In the genomic region with DNA sequence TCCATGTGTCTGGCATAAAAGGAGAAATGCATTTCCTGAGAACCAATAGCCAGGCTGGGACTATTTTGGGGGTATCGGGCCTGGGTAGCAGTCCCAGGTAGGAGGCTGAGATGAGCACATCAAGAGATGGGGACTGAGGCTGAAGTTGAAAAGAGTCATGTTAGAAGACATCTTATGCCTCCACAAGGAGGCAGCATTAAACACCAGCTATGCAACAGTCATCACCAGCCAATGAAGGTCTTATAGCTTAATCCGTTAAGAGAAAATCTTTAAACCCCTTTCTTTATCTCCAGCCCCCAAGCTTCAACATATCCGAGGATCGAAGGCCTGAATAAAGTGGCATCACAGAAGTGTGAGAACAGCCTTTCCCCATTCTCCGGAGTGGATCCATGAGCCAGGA, we compare ENCODE assay signal across 18 cellular contexts.
A peak's percentile ranks its signal among the peaks of the same experiment; 100 is the strongest.
DNase-seq lines count a peak whose midpoint lies in the region; ATAC-seq and TF ChIP-seq lines count a peak whose summit lies in the region.
"Had no signal": no experiment of that assay in that cellular context is flagged by ENCODE, and none has a peak within 500 bp of the region (broad histone marks: within the 10 kb centered on the region; RNA-seq: fewer than 3 reads in every experiment).

No MANE protein-coding gene starts in this region.

- H3K4me2 ChIP-seq in hepatocyte = no peak overlapping the region
- H3K4me2 ChIP-seq: BLaER1 had no signal

- H3K36me3 ChIP-seq in BE2C (no peaks in the 10 kb centered on the region), WERI-Rb-1 (no peaks in the 10 kb centered on the region), hepatocyte (replicated peaks; ENCODE audit: insufficient read depth, low read depth) (no peaks in the 10 kb centered on the region)
- H3K36me3 ChIP-seq: BLaER1 had no signal

- no peaks in the 10 kb centered on the region for H3K27me3 ChIP-seq in BE2C
- H3K27me3 ChIP-seq in WERI-Rb-1 (ENCODE audit: insufficient read depth, low read depth, severe bottlenecking) = no peaks in the 10 kb centered on the region
- no peaks in the 10 kb centered on the region for H3K27me3 ChIP-seq in hepatocyte
- H3K27me3 ChIP-seq: BLaER1 had no signal

- H3K27ac ChIP-seq in WERI-Rb-1 (no peak overlapping the region), hepatocyte (no peak overlapping the region)
- H3K27ac ChIP-seq: BLaER1, HL-60 had no signal

- H3K4me3 ChIP-seq in BE2C (ENCODE audit: low read depth, low read length) (no peak overlapping the region), HFF-Myc (replicated peaks; ENCODE audit: low read depth, low read length) (no peak overlapping the region), WERI-Rb-1 (ENCODE audit: low read depth, low read length) (no peak overlapping the region), hepatocyte (no peak overlapping the region)
- H3K4me3 ChIP-seq: BLaER1 had no signal

- TF ChIP-seq CTCF in BE2C (IDR thresholded peaks at IDR 0.05; ENCODE audit: low read depth, low read length) (0 out of 2 replicates have a peak, but pooled peaks have one; percentile 19), HFF-Myc (IDR thresholded peaks at IDR 0.05; ENCODE audit: low read depth, low read length, missing control alignments) (peak; percentile 18), WERI-Rb-1 (IDR thresholded peaks at IDR 0.05; ENCODE audit: low read depth, low read length) (peak; percentile 69), hepatocyte (IDR thresholded peaks at IDR 0.05; ENCODE audit: poor library complexity) (peak; percentile 11)

- H3K4me1 ChIP-seq in BE2C = no peaks in the 10 kb centered on the region
- no peaks in the 10 kb centered on the region for H3K4me1 ChIP-seq in hepatocyte (ENCODE audit: insufficient read depth)
- H3K4me1 ChIP-seq: BLaER1 had no signal

- H3K9me3 ChIP-seq in BE2C (no peaks in the 10 kb centered on the region), WERI-Rb-1 (ENCODE audit: severe bottlenecking) (no peaks in the 10 kb centered on the region), hepatocyte (ENCODE audit: low read depth) (no peaks in the 10 kb centered on the region)
- H3K9me3 ChIP-seq: BLaER1 had no signal

- H3K79me2 ChIP-seq in hepatocyte = no peaks in the 10 kb centered on the region

- DNase-seq in BE2C (no peak), HFF-Myc (ENCODE audit: extremely low read depth, low read depth) (no peak), WERI-Rb-1 (peak; percentile 30), hepatocyte (ENCODE audit: low spot score) (peak; percentile 9), NOMO-1 (lab: John Stamatoyannopoulos, UW; ENCODE audit: unreplicated experiment in 2 of 2) (no peak)
- DNase-seq in stimulated activated naive CD4-positive, alpha-beta T cell treated with Interleukin-2 at 50 U/mL for 16 hours (lab: John Stamatoyannopoulos, UW) = no peak
- DNase-seq: effector memory CD8-positive, alpha-beta T cell; KBM-7; kidney glomerular epithelial cell; NCI-H1694 treated with DMSO at 0.1 percent for 48 hours; NCI-H510A; occipital lobe; stimulated activated CD4-positive, alpha-beta T cell treated with anti-CD3 and anti-CD28 coated beads, Interleukin-4, amount 100 ng/mL, for 4 hours; T-helper 2 cell had no signal

- H4K20me1 ChIP-seq in hepatocyte (ENCODE audit: insufficient read depth, poor library complexity, severe bottlenecking) = no peaks in the 10 kb centered on the region
- H4K20me1 ChIP-seq: BLaER1 had no signal

- H2AFZ ChIP-seq in hepatocyte = no peak overlapping the region

- ATAC-seq in GM21528 (IDR thresholded peaks at IDR 0.05; ENCODE audit: low FRiP score, unreplicated experiment) = no peak
- ATAC-seq in HG02970 (IDR thresholded peaks at IDR 0.05; ENCODE audit: low FRiP score, unreplicated experiment) = no peak
- ATAC-seq: effector memory CD8-positive, alpha-beta T cell had no signal

- no peaks in the 10 kb centered on the region for H3K9me2 ChIP-seq in hepatocyte (replicated peaks; ENCODE audit: insufficient read depth)

- 81% methylated on average over 5 of the region's 5 CpGs for WGBS in hepatocyte (ENCODE audit: low lambda C conversion rate, missing lambda C conversion rate)

Comparison
In these comparisons a context has a peak if more than half of its experiments do, and no peak if none do; other contexts are left out.
1. DNase-seq: peak in WERI-Rb-1 (single experiment) and hepatocyte (single experiment); none in BE2C (single experiment), HFF-Myc (single experiment), stimulated activated naive CD4-positive, alpha-beta T cell treated with Interleukin-2 at 50 U/mL for 16 hours (single experiment) and NOMO-1 (0 of 2).
2. CTCF ChIP-seq: peak in every context shown above with its lines; median percentile 69 in WERI-Rb-1; 19 in BE2C; 18 in HFF-Myc; 11 in hepatocyte.